In genomic region chr5:159459951-159460538, GRCh38 we compare ENCODE assay signal across 12 cellular contexts.
DNase-seq lines count a peak whose midpoint lies in the region; ATAC-seq, FAIRE-seq and TF ChIP-seq lines count a peak whose summit lies in the region.
"Had no signal": no experiment of that assay in that cellular context is flagged by ENCODE, and none has a peak within 500 bp of the region (broad histone marks: within the 10 kb centered on the region; RNA-seq: fewer than 3 reads in every experiment).

No MANE protein-coding gene starts in this region.

- TF ChIP-seq CTCF in HepG2 (CRISPR knock-in tag; IDR thresholded peaks at IDR 0.05) = no peak

- POLR2A ChIA-PET in HepG2 (lab: Yijun Ruan, JAX) = no interaction called here

- H4K20me1 ChIP-seq in HepG2 (ENCODE audit: insufficient read depth, low read length) = no peaks in the 10 kb centered on the region; the same call in 1 of the 2 replicates

- TF ChIP-seq POLR2A in HepG2 (IDR thresholded peaks at IDR 0.05; ENCODE audit: insufficient read depth in 1 of 2, low read depth in 2 of 2, low read length in 2 of 2) = no peak

- TF ChIP-seq RAD21 in HepG2 (CRISPR knock-in tag; IDR thresholded peaks at IDR 0.05) = no peak

- H3K4me3 ChIP-seq in HepG2 (replicated peaks in 1 of 3; ENCODE audit: insufficient read depth in 1 of 3, low read depth in 2 of 3, low read length in 3 of 3) = no peak overlapping the region

- FAIRE-seq in HepG2 (lab: Jason Lieb, UNC) = no peak

- H3K79me2 ChIP-seq in HepG2 (ENCODE audit: insufficient read depth, low read length) = no peaks in the 10 kb centered on the region

- peaks cover 18% of the 10 kb centered on the region for H3K4me1 ChIP-seq in HepG2 (ENCODE audit: insufficient read depth, low read length)

- H3K36me3 ChIP-seq in HepG2 (replicated peaks in 1 of 2; ENCODE audit: control insufficient read depth in 1 of 2, insufficient read depth in 2 of 2, low read length in 2 of 2) = no peaks in the 10 kb centered on the region

- no peak for TF ChIP-seq EP300 in HepG2 (IDR thresholded peaks at IDR 0.05; ENCODE audit: low read depth in 2 of 2, low read length in 2 of 2)
- no peak for TF ChIP-seq EP300 in HepG2 (CRISPR knock-in tag; IDR thresholded peaks at IDR 0.05; ENCODE audit: borderline replicate concordance)

- CTCF ChIA-PET in HepG2 (lab: Yijun Ruan, JAX; ENCODE audit: low intra/inter-chr PET ratio, low total read pairs) = no interaction called here

- no peak overlapping the region for H2AFZ ChIP-seq in HepG2 (ENCODE audit: low read length)

- H3K9me3 ChIP-seq in HepG2 (ENCODE audit: low read length) = no peaks in the 10 kb centered on the region

- H3K9ac ChIP-seq in HepG2 (ENCODE audit: insufficient read depth, low read depth, low read length) = no peak overlapping the region

- peak; percentile 47 for DNase-seq in EH (ENCODE audit: low read depth)
- peak; percentile 61 for DNase-seq in H4 (ENCODE audit: low spot score)
- DNase-seq in RPMI7951 (ENCODE audit: low read depth) = peak; percentile 42
- DNase-seq in iris pigment epithelial cell (ENCODE audit: low read depth) = peak; percentile 58
- DNase-seq in SW 1271 (lab: John Stamatoyannopoulos, UW) = no peak
- no peak for DNase-seq in NCI-H524 (lab: John Stamatoyannopoulos, UW)
- DNase-seq in AG08396 (ENCODE audit: low spot score) = no peak
- DNase-seq in HepG2 (ENCODE audit: low spot score) = no peak
- DNase-seq: hypothalamus, NCI-H1092 treated with DMSO at 0.1 percent for 48 hours, nucleus accumbens, T-helper 2 cell had no signal

- 2% methylated on average over 3 of the region's 3 CpGs for WGBS in HepG2 (ENCODE audit: low lambda C conversion rate)

- intact Hi-C loops in HepG2 (cut with micrococcal nuclease; ENCODE audit: unreplicated experiment) = no loop called here

- no peaks in the 10 kb centered on the region for H3K27me3 ChIP-seq in HepG2 (ENCODE audit: control insufficient read depth in 1 of 2, insufficient read depth in 2 of 2, low read length in 2 of 2)

- in situ Hi-C loops in HepG2 (cut with HindIII; ENCODE audit: extremely low pct_ligation_motif_present, low pct_unique_long_range_greater_than_20kb) = no loop called here

- H3K4me2 ChIP-seq in HepG2 (ENCODE audit: low read depth, low read length) = no peak overlapping the region

- no TSS peak for BruUV-seq in HepG2 (replicated peaks; lab: Mats Ljungman, UMichigan)

- ATAC-seq in HepG2 = no peak

- H3K27ac ChIP-seq in HepG2 (ENCODE audit: extremely low read length, insufficient read depth, low read length) = no peak overlapping the region

TF ChIP-seq in HepG2, 621 proteins besides CTCF, POLR2A, EP300 and RAD21:
- TF ChIP-seq TEAD2 (CRISPR knock-in tag; IDR thresholded peaks at IDR 0.05) (no peak), ZNF615 (CRISPR knock-in tag; IDR thresholded peaks at IDR 0.05; ENCODE audit: borderline replicate concordance) (no peak), ZBTB7B (CRISPR knock-in tag; IDR thresholded peaks at IDR 0.05) (no peak), POLR2AphosphoS5 (IDR thresholded peaks at IDR 0.05; ENCODE audit: low read depth, low read length) (no peak), HNRNPL (IDR thresholded peaks at IDR 0.05; ENCODE audit: low read depth, low read length) (no peak), HNRNPLL (IDR thresholded peaks at IDR 0.05; ENCODE audit: low read depth, low read length, poor library complexity, severe bottlenecking) (no peak), TGIF2 (CRISPR knock-in tag; IDR thresholded peaks at IDR 0.05) (no peak), HMGA1 (CRISPR knock-in tag; conservative IDR thresholded peaks at IDR 0.05) (no peak), ZNF3 (CRISPR knock-in tag; IDR thresholded peaks at IDR 0.05) (no peak), ZNF326 (CRISPR knock-in tag; IDR thresholded peaks at IDR 0.05; ENCODE audit: borderline replicate concordance) (no peak), ZEB1 (IDR thresholded peaks at IDR 0.05; ENCODE audit: insufficient replicate concordance, low read depth) (no peak), ZSCAN30 (CRISPR knock-in tag; IDR thresholded peaks at IDR 0.05) (no peak), RFX1 (IDR thresholded peaks at IDR 0.05) (no peak), NCOA5 (CRISPR knock-in tag; IDR thresholded peaks at IDR 0.05) (no peak), PAF1 (CRISPR knock-in tag; IDR thresholded peaks at IDR 0.05) (no peak), POLR2G (IDR thresholded peaks at IDR 0.05; ENCODE audit: low read depth, low read length) (no peak)
- TF ChIP-seq, protein P1, sequence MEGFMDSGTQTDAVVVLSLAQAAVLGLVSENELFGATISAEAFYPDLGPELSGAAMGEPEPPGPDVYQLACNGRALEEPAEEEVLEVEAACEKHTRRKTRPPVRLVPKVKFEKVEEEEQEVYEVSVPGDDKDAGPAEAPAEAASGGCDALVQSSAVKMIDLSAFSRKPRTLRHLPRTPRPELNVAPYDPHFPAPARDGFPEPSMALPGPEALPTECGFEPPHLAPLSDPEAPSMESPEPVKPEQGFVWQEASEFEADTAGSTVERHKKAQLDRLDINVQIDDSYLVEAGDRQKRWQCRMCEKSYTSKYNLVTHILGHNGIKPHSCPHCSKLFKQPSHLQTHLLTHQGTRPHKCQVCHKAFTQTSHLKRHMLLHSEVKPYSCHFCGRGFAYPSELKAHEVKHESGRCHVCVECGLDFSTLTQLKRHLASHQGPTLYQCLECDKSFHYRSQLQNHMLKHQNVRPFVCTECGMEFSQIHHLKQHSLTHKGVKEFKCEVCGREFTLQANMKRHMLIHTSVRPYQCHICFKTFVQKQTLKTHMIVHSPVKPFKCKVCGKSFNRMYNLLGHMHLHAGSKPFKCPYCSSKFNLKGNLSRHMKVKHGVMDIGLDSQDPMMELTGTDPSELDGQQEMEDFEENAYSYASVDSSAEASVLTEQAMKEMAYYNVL (CRISPR knock-in tag; IDR thresholded peaks at IDR 0.05; ENCODE audit: borderline replicate concordance) = no peak
- TF ChIP-seq, protein P2, sequence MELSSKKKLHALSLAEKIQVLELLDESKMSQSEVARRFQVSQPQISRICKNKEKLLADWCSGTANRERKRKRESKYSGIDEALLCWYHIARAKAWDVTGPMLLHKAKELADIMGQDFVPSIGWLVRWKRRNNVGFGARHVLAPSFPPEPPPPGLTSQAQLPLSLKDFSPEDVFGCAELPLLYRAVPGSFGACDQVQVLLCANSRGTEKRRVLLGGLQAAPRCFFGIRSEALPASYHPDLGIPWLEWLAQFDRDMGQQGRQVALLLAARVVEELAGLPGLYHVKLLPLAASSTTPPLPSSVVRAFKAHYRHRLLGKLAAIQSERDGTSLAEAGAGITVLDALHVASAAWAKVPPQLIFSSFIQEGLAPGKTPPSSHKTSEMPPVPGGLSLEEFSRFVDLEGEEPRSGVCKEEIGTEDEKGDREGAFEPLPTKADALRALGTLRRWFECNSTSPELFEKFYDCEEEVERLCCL (CRISPR knock-in tag; IDR thresholded peaks at IDR 0.05; ENCODE audit: borderline replicate concordance) = no peak
- TF ChIP-seq, protein P3, sequence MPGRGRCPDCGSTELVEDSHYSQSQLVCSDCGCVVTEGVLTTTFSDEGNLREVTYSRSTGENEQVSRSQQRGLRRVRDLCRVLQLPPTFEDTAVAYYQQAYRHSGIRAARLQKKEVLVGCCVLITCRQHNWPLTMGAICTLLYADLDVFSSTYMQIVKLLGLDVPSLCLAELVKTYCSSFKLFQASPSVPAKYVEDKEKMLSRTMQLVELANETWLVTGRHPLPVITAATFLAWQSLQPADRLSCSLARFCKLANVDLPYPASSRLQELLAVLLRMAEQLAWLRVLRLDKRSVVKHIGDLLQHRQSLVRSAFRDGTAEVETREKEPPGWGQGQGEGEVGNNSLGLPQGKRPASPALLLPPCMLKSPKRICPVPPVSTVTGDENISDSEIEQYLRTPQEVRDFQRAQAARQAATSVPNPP (CRISPR knock-in tag; IDR thresholded peaks at IDR 0.05) = no peak
- TF ChIP-seq, protein P4, sequence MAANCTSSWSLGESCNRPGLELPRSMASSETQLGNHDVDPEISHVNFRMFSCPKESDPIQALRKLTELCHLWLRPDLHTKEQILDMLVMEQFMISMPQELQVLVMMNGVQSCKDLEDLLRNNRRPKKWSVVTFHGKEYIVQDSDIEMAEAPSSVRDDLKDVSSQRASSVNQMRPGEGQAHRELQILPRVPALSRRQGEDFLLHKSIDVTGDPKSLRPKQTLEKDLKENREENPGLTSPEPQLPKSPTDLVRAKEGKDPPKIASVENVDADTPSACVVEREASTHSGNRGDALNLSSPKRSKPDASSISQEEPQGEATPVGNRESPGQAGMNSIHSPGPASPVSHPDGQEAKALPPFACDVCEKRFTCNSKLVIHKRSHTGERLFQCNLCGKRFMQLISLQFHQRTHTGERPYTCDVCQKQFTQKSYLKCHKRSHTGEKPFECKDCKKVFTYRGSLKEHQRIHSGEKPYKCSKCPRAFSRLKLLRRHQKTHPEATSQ (CRISPR knock-in tag; IDR thresholded peaks at IDR 0.05; ENCODE audit: borderline replicate concordance) = no peak

Comparison
In these comparisons a context has a peak if more than half of its experiments do, and no peak if none do; other contexts are left out.
1. DNase-seq: peak in EH (single experiment), H4 (single experiment), RPMI7951 (single experiment) and iris pigment epithelial cell (single experiment); none in SW 1271 (0 of 2), NCI-H524 (0 of 2), AG08396 (single experiment) and HepG2 (single experiment).